ENCODE assay signal across 24 cellular contexts in the genomic region with DNA sequence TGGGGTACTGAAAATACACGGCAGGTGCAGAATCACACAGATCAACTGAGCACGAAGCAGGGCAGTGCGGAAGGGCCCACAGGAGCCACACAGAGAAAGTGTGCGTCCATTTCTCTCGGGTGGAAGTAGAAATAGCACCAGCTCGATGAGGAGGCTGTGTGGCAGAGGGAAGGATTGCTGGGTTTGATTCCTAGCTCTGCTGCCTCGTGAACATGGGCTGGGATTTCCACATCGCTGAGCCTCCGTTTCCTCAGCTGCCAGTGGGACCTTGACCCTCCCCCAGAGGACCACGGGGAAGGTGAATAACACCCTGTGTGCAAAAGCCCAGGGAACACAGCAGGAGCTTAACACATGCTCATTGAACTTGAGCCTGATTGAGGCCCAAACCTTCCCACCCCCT. TPM values are rescaled to one million over a fixed set of nuclear protein-coding genes. Genes with fewer than 3 reads are reported as not detected.
DNase-seq lines count a peak whose midpoint lies in the region; ATAC-seq and TF ChIP-seq lines count a peak whose summit lies in the region.
"Had no signal": no experiment of that assay in that cellular context is flagged by ENCODE, and none has a peak within 500 bp of the region (broad histone marks: within the 10 kb centered on the region; RNA-seq: fewer than 3 reads in every experiment).

No MANE protein-coding gene starts in this region.

- TF ChIP-seq POLR2A in adrenal gland (IDR thresholded peaks at IDR 0.05): no peak

- no peak overlapping the region for H3K4me2 ChIP-seq in mammary epithelial cell (ENCODE audit: insufficient read depth, low read depth, low read length)

- H3K4me1 ChIP-seq in adrenal gland (replicated peaks in 1 of 2): peaks cover 12 to 38% of the 10 kb centered on the region in 2 donors
- H3K4me1 ChIP-seq in subcutaneous abdominal adipose tissue (ENCODE audit: control insufficient read depth in 5 of 5, insufficient read depth in 5 of 5, low read length in 5 of 5): peaks cover 34 to 97% (median 94%) of the 10 kb centered on the region in 5 donors
- H3K4me1 ChIP-seq in mammary epithelial cell (ENCODE audit: insufficient read depth, low read length): peaks cover 6% of the 10 kb centered on the region
- H3K4me1 ChIP-seq: body of pancreas had no signal

- in situ Hi-C loops in mammary epithelial cell (cut with MboI; ENCODE audit: low sequenced_read_pairs in 2 of 2): no loop called here

- H3K36me3 ChIP-seq in adrenal gland (replicated peaks in 1 of 2) (no peaks in the 10 kb centered on the region), subcutaneous abdominal adipose tissue (ENCODE audit: control insufficient read depth in 5 of 5, insufficient read depth in 5 of 5, low read length in 5 of 5) (peaks cover 0 to 73% (median 66%) of the 10 kb centered on the region in 5 donors), mammary epithelial cell (ENCODE audit: insufficient read depth, low read length) (no peaks in the 10 kb centered on the region)
- H3K36me3 ChIP-seq: ovary had no signal

- H3K27ac ChIP-seq in adrenal gland (peak overlapping the region in 4 of 5 donors; percentile 58 to 86 (median 72)), subcutaneous abdominal adipose tissue (ENCODE audit: low read depth, low read length) (peak overlapping the region; percentile 84), mammary epithelial cell (ENCODE audit: insufficient read depth, low read depth, low read length) (no peak overlapping the region)
- H3K27ac ChIP-seq: body of pancreas, ovary, skin epidermis, upper lobe of left lung had no signal

- ATAC-seq in left colon: no peak
- ATAC-seq: activated CD8-positive, alpha-beta T cell treated with anti-CD3 and anti-CD28 coated beads, Interleukin-2, amount 10 ng/mL, durations not matched to agents 7 days and 5 days; activated naive CD4-positive, alpha-beta T cell treated with anti-CD3 and anti-CD28 coated beads, Interleukin-2, amount 50 U/mL, for 72 hours; activated T-cell treated with anti-CD3 and anti-CD28 coated beads, Interleukin-2, amount 50 U/mL, for 4 hours; body of pancreas; naive thymus-derived CD4-positive, alpha-beta T cell had no signal

- H3K9ac ChIP-seq in subcutaneous abdominal adipose tissue (ENCODE audit: low read length in 5 of 5) (peak overlapping the region in 2 of 5 donors; percentile 11 to 16), mammary epithelial cell (ENCODE audit: insufficient read depth, low read length) (no peak overlapping the region)

- no peak overlapping the region for H3K4me3 ChIP-seq in adrenal gland
- H3K4me3 ChIP-seq in subcutaneous abdominal adipose tissue (ENCODE audit: low read depth in 1 of 5, low read length in 5 of 5): no peak overlapping the region
- H3K4me3 ChIP-seq in mammary epithelial cell (replicated peaks in 1 of 3; ENCODE audit: insufficient read depth in 1 of 3, low read depth in 2 of 3, low read length in 3 of 3): no peak overlapping the region
- H3K4me3 ChIP-seq: body of pancreas, ovary, skin epidermis, upper lobe of left lung had no signal

- intact Hi-C loops in adrenal gland (cut with DNase I) (no loop called here), left colon (cut with DNase I, micrococcal nuclease) (no loop called here), mammary epithelial cell (cut with micrococcal nuclease) (no loop called here)

- no peaks in the 10 kb centered on the region for H3K79me2 ChIP-seq in mammary epithelial cell (ENCODE audit: insufficient read depth, low read length)

- TF ChIP-seq CTCF in adrenal gland (IDR thresholded peaks at IDR 0.05) (no peak), mammary epithelial cell (conservative IDR thresholded peaks at IDR 0.05 in 1 of 2, IDR thresholded peaks at IDR 0.05 in 1 of 2; ENCODE audit: extremely low read depth in 1 of 2, insufficient read depth in 1 of 2, low read depth in 1 of 2, low read length in 2 of 2) (no peak)

- BruUV-seq in mammary epithelial cell (replicated peaks; lab: Mats Ljungman, UMichigan): no TSS peak

- H3K9me3 ChIP-seq in adrenal gland (replicated peaks in 1 of 3) (no peaks in the 10 kb centered on the region), subcutaneous abdominal adipose tissue (ENCODE audit: control insufficient read depth in 5 of 5, low read length in 5 of 5) (no peaks in the 10 kb centered on the region), mammary epithelial cell (replicated peaks; ENCODE audit: insufficient read depth, low read length) (no peaks in the 10 kb centered on the region)
- H3K9me3 ChIP-seq: body of pancreas, ovary, upper lobe of left lung had no signal

- H3K27me3 ChIP-seq in adrenal gland (no peaks in the 10 kb centered on the region), subcutaneous abdominal adipose tissue (ENCODE audit: control insufficient read depth in 5 of 5, insufficient read depth in 4 of 5, low read length in 5 of 5) (no peaks in the 10 kb centered on the region), mammary epithelial cell (ENCODE audit: insufficient read depth, low read length) (no peaks in the 10 kb centered on the region)
- H3K27me3 ChIP-seq: body of pancreas, ovary, upper lobe of left lung had no signal

- H4K20me1 ChIP-seq in mammary epithelial cell (ENCODE audit: insufficient read depth, low read length): no peaks in the 10 kb centered on the region

- CTCF ChIA-PET in mammary epithelial cell (lab: Charles Lee; ENCODE audit: low non-redundant PET): interaction anchor here (0.6 kb wide), 1 partner anchor 112 kb away, joined by 3 read pairs; no protein-coding TSS in a partner anchor

- no peak overlapping the region for H2AFZ ChIP-seq in mammary epithelial cell (ENCODE audit: low read depth, low read length)

- DNase-seq in activated effector memory CD4-positive, alpha-beta T cell treated with anti-CD3 and anti-CD28 coated beads, Interleukin-2, amount 50 U/mL, for 16 hours: peak; percentile 21
- DNase-seq in activated effector memory CD4-positive, alpha-beta T cell treated with Interleukin-2 at 50 U/mL for 16 hours: no peak
- DNase-seq in adrenal gland (peak in 4 of 7 donors; percentile 14 to 51 (median 26)), left colon (peak; percentile 1 to 8), foreskin melanocyte (no peak), mammary epithelial cell (no peak)
- DNase-seq in activated naive CD4-positive, alpha-beta T cell (lab: John Stamatoyannopoulos, UW): no peak
- DNase-seq: 8988T; activated CD4-positive, CD25-positive, alpha-beta regulatory T cell treated with anti-CD3 and anti-CD28 coated beads, Interleukin-2, amount 50 U/mL, for 72 hours; activated CD8-positive, alpha-beta T cell treated with anti-CD3 and anti-CD28 coated beads, Interleukin-2, amount 10 ng/mL, durations not matched to agents 7 days and 5 days; activated T-cell treated with anti-CD3 and anti-CD28 coated beads, Interleukin-2, amount 50 U/mL, for 4 hours; immature natural killer cell; naive thymus-derived CD4-positive, alpha-beta T cell; NCI-H524; RPMI8226; stimulated activated CD4-positive, alpha-beta T cell treated with anti-CD3 and anti-CD28 coated beads, Interleukin-2, amount 100 ng/mL, for 48 hours; stimulated activated naive CD4-positive, alpha-beta T cell treated with Interleukin-2 at 50 U/mL for 16 hours; T-helper 9 cell had no signal

- dilution Hi-C loops in mammary epithelial cell (cut with HindIII; ENCODE audit: low sequenced_read_pairs): loop anchor here (5.0 kb wide), 2 partner anchors 56 to 104 kb away; no protein-coding TSS in a partner anchor

- 36 to 44% (median 37%) methylated on average over 8 to 10 of the region's 10 CpGs for WGBS in adrenal gland, 4 donors
- 94% methylated on average over 9 of the region's 10 CpGs for WGBS in mammary epithelial cell (ENCODE audit: low coverage, missing lambda C conversion rate)

RNA-seq across cellular contexts. Expression of a gene that starts 38.3 kb away (rescaled TPM):
- total RNA-seq in adrenal gland: 10 to 100 TPM; 13.0 to 68.0 (median 32.2) TPM
- polyA plus RNA-seq in adrenal gland: 10 to 100 TPM in 2 of 3 donors, 1 to 10 TPM in 1; 2.8 to 96.0 (median 62.1) TPM
- 10 to 100 TPM; 15.2 to 28.6 TPM for total RNA-seq in left colon
- 10 to 100 TPM in 1 of 2 donors, 1 to 10 TPM in 1; 4.3 to 14.7 TPM for total RNA-seq in mammary epithelial cell
- 13.3 TPM for polyA plus RNA-seq in mammary epithelial cell
- 5.9 TPM for polyA minus RNA-seq in mammary epithelial cell

Comparison
In these comparisons a context has a peak if more than half of its experiments do, and no peak if none do; other contexts are left out.
1. DNase-seq: peak in activated effector memory CD4-positive, alpha-beta T cell treated with anti-CD3 and anti-CD28 coated beads, Interleukin-2, amount 50 U/mL, for 16 hours (single experiment), adrenal gland (4 of 7) and left colon (2 of 2); none in activated effector memory CD4-positive, alpha-beta T cell treated with Interleukin-2 at 50 U/mL for 16 hours (single experiment), foreskin melanocyte (single experiment), mammary epithelial cell (single experiment) and activated naive CD4-positive, alpha-beta T cell (0 of 4).